ENCODE assay signal across 8 cellular contexts in genomic region chr3:101561630-101562328, GRCh38. TPM values are rescaled to one million over a fixed set of nuclear protein-coding genes. Genes with fewer than 3 reads are reported as not detected.
A peak's percentile ranks its signal among the peaks of the same experiment; 100 is the strongest.
DNase-seq lines count a peak whose midpoint lies in the region; ATAC-seq lines count a peak whose summit lies in the region.

Gene TRMT10C (plus strand): TSS chr3:101561868. CDS start chr3:101564782, 2,914 bp downstream.

- peak within 1 kb of the TSS; percentile 93 to 99 (median 99) for H3K27ac Mint-ChIP-seq in CD8-positive, alpha-beta memory T cell

- H3K9me3 ChIP-seq in CD8-positive, alpha-beta memory T cell (ENCODE audit: low read length) = no peaks in the 10 kb centered on the region
- H3K9me3 ChIP-seq in effector memory CD4-positive, alpha-beta T cell (ENCODE audit: control insufficient read depth, low read length) = no peaks in the 10 kb centered on the region

- peak within 1 kb of the TSS; percentile 98 for H3K4me3 ChIP-seq in CD8-positive, alpha-beta memory T cell (ENCODE audit: low read length)
- H3K4me3 ChIP-seq in effector memory CD4-positive, alpha-beta T cell (ENCODE audit: insufficient read depth, low read depth, low read length, poor library complexity, severe bottlenecking) = peak within 1 kb of the TSS; percentile 71

- H3K4me1 Mint-ChIP-seq in CD8-positive, alpha-beta memory T cell = peaks cover 25 to 45% (median 33%) of the 10 kb centered on the region in 3 donors

- H3K36me3 ChIP-seq in CD8-positive, alpha-beta memory T cell (ENCODE audit: insufficient read depth, low read length) = peaks cover 12% of the 10 kb centered on the region
- peaks cover 21% of the 10 kb centered on the region for H3K36me3 ChIP-seq in effector memory CD4-positive, alpha-beta T cell (ENCODE audit: control insufficient read depth, insufficient read depth, low read length)

- H3K9me3 Mint-ChIP-seq in CD8-positive, alpha-beta memory T cell = peaks cover 0 to 2% (median 0%) of the 10 kb centered on the region in 5 donors

- peaks cover 17% of the 10 kb centered on the region for H3K4me1 ChIP-seq in CD8-positive, alpha-beta memory T cell (ENCODE audit: insufficient read depth, low read length)
- peaks cover 11% of the 10 kb centered on the region for H3K4me1 ChIP-seq in effector memory CD4-positive, alpha-beta T cell (ENCODE audit: control insufficient read depth, insufficient read depth, low read length, poor library complexity, severe bottlenecking)

- CTCF ChIA-PET in CD8-positive, alpha-beta memory T cell (lab: Charles Lee) = interaction anchor here (1.4 to 2.8 kb wide), 2 partner anchors 9 to 12 kb away, joined by 3 to 11 read pairs; partner anchors contain the start of gene PCNP
- CTCF ChIA-PET in activated CD8-positive, alpha-beta memory T cell treated with anti-CD3 and anti-CD28 coated beads for 36 hours (lab: Charles Lee) = interaction anchor here (1.7 kb wide), 1 partner anchor 13 kb away, joined by 8 read pairs; the partner anchor contains the start of gene PCNP

- peaks cover 0 to 7% of the 10 kb centered on the region in 2 donors for H3K27me3 Mint-ChIP-seq in CD8-positive, alpha-beta memory T cell

- peak; percentile 99 for ATAC-seq in GM19467 (IDR thresholded peaks at IDR 0.05; ENCODE audit: unreplicated experiment)

- peaks cover 0 to 40% (median 13%) of the 10 kb centered on the region in 3 donors for H3K36me3 Mint-ChIP-seq in CD8-positive, alpha-beta memory T cell

- H3K27ac ChIP-seq in CD8-positive, alpha-beta memory T cell (ENCODE audit: low read depth, low read length) = peak within 1 kb of the TSS; percentile 88
- H3K27ac ChIP-seq in effector memory CD4-positive, alpha-beta T cell (ENCODE audit: insufficient read depth, low read length, poor library complexity, severe bottlenecking) = peak within 1 kb of the TSS; percentile 80

- peak within 1 kb of the TSS; percentile 96 to 100 (median 99) for H3K4me3 Mint-ChIP-seq in CD8-positive, alpha-beta memory T cell

- H3K27me3 ChIP-seq in CD8-positive, alpha-beta memory T cell (ENCODE audit: insufficient read depth, low read length, poor library complexity, severe bottlenecking) = no peaks in the 10 kb centered on the region
- no peaks in the 10 kb centered on the region for H3K27me3 ChIP-seq in effector memory CD4-positive, alpha-beta T cell (replicated peaks; ENCODE audit: control insufficient read depth, insufficient read depth, low read length, poor library complexity, severe bottlenecking)

- POLR2A ChIA-PET in CD8-positive, alpha-beta memory T cell (lab: Charles Lee) = interaction anchor here (0.5 to 2.2 kb wide), 5 partner anchors 12 to 163 kb away, joined by 3 to 25 read pairs (median 4); partner anchors contain the start of genes CEP97 and PCNP
- POLR2A ChIA-PET in activated CD8-positive, alpha-beta memory T cell treated with anti-CD3 and anti-CD28 coated beads for 36 hours (lab: Charles Lee) = interaction anchor here (0.6 to 2.0 kb wide), 5 partner anchors 12 to 125 kb away, joined by 3 to 15 read pairs (median 7); partner anchors contain the start of genes PCNP and RPL24

- peak; percentile 86 to 95 (median 89) for DNase-seq in CD8-positive, alpha-beta memory T cell
- DNase-seq in HS-27A (ENCODE audit: low read depth) = peak; percentile 83
- peak; percentile 87 to 90 for DNase-seq in NOMO-1 (lab: John Stamatoyannopoulos, UW; ENCODE audit: unreplicated experiment in 2 of 2)
- peak; percentile 85 to 88 (median 87) for DNase-seq in effector memory CD4-positive, alpha-beta T cell
- DNase-seq in medulla oblongata (ENCODE audit: extremely low spot score) = peak; percentile 94
- peak; percentile 86 for DNase-seq in stimulated activated CD8-positive, alpha-beta memory T cell treated with anti-CD3 and anti-CD28 coated beads, Interleukin-12 subunit alpha, Interleukin-12 subunit beta, amount 100 ng/mL, for 1 hour (ENCODE audit: low read depth)

RNA-seq across cellular contexts. Expression of gene TRMT10C, which starts in this region (rescaled TPM):
- 10 to 100 TPM; 57.4 to 59.3 TPM for total RNA-seq in CD8-positive, alpha-beta memory T cell
- polyA plus RNA-seq in CD8-positive, alpha-beta memory T cell = 37.3 TPM
- 10 to 100 TPM; 72.4 to 74.6 TPM for total RNA-seq in activated CD8-positive, alpha-beta memory T cell treated with anti-CD3 and anti-CD28 coated beads for 36 hours

Comparison
In these comparisons a context has a peak if more than half of its experiments do, and no peak if none do; other contexts are left out.
1. Peak in every context shown above with its lines: DNase-seq, ATAC-seq, H3K4me3 ChIP-seq and H3K27ac ChIP-seq.